In the genomic region with DNA sequence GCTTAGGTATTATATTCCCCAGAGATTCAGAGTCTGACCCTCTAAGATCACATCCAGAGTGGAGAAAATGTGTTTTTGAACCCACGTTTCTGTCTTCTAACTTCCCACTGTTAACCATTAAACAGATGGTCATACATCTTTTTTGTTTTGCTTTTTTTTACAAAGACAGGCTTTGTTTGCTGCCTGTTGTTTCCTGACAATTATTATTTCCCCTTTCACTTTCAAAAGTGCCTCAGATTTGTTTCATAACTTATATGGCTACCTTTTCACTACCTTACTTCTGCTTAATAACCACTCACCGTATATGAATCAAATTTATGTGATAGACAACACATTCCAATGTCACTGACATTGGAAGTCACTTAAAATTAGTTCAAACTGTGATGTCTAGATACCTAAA, we compare ENCODE assay signal across 16 cellular contexts.
DNase-seq lines count a peak whose midpoint lies in the region; ATAC-seq and TF ChIP-seq lines count a peak whose summit lies in the region.
"Had no signal": no experiment of that assay in that cellular context is flagged by ENCODE, and none has a peak within 500 bp of the region (broad histone marks: within the 10 kb centered on the region; RNA-seq: fewer than 3 reads in every experiment).

No MANE protein-coding gene starts in this region.

- peaks cover 6% of the 10 kb centered on the region for H3K9me3 Mint-ChIP-seq in activated T-cell treated with anti-CD3 and anti-CD28 coated beads, Interleukin-2, amount 50 U/mL, for 4 hours

- no peak for TF ChIP-seq CTCF in GM10248 (IDR thresholded peaks at IDR 0.05; ENCODE audit: control extremely low read depth, extremely low read depth, low read depth, missing control alignments)

- peak; percentile 11 for DNase-seq in GM10248 (ENCODE audit: extremely low spot score)
- no peak for DNase-seq in Ammon's horn (ENCODE audit: low spot score)
- DNase-seq in SW480 (ENCODE audit: low spot score): no peak
- DNase-seq in activated CD4-positive, CD25-positive, alpha-beta regulatory T cell treated with anti-CD3 and anti-CD28 coated beads, Interleukin-2, amount 50 U/mL, for 72 hours: no peak
- DNase-seq in activated T-cell treated with anti-CD3 and anti-CD28 coated beads, Interleukin-2, amount 50 U/mL, for 4 hours: no peak
- DNase-seq: activated CD8-positive, alpha-beta memory T cell treated with anti-CD3 and anti-CD28 coated beads, Interleukin-2, amount 50 U/mL, for 4 hours; GDM1; NCI-H1417; PC-3; thyroid gland had no signal

- no peaks in the 10 kb centered on the region for H3K36me3 Mint-ChIP-seq in activated T-cell treated with anti-CD3 and anti-CD28 coated beads, Interleukin-2, amount 50 U/mL, for 4 hours (ENCODE audit: insufficient read depth)

- ATAC-seq in GM19372 (IDR thresholded peaks at IDR 0.05; ENCODE audit: low read depth, unreplicated experiment) (peak; percentile 53), HG02759 (IDR thresholded peaks at IDR 0.05; ENCODE audit: unreplicated experiment) (peak; percentile 80), HG03442 (IDR thresholded peaks at IDR 0.05; ENCODE audit: unreplicated experiment) (peak; percentile 60)
- ATAC-seq in activated T-cell treated with anti-CD3 and anti-CD28 coated beads, Interleukin-2, amount 50 U/mL, for 4 hours: no peak
- ATAC-seq: A549; activated naive CD4-positive, alpha-beta T cell treated with anti-CD3 and anti-CD28 coated beads, Interleukin-2, amount 50 U/mL, for 72 hours; PC-3 had no signal

- H3K4me3 Mint-ChIP-seq in activated T-cell treated with anti-CD3 and anti-CD28 coated beads, Interleukin-2, amount 50 U/mL, for 4 hours: no peak overlapping the region

- POLR2A ChIA-PET in GM10248 (lab: Yijun Ruan, JAX): no interaction called here

- CTCF ChIA-PET in GM10248 (lab: Yijun Ruan, JAX): no interaction called here

- H3K4me1 Mint-ChIP-seq in activated T-cell treated with anti-CD3 and anti-CD28 coated beads, Interleukin-2, amount 50 U/mL, for 4 hours (ENCODE audit: low read depth): no peaks in the 10 kb centered on the region

- H3K27me3 Mint-ChIP-seq in activated T-cell treated with anti-CD3 and anti-CD28 coated beads, Interleukin-2, amount 50 U/mL, for 4 hours (ENCODE audit: low read depth): no peaks in the 10 kb centered on the region
- H3K27me3 Mint-ChIP-seq: progenitor cell of endocrine pancreas had no signal

Comparison
In these comparisons a context has a peak if more than half of its experiments do, and no peak if none do; other contexts are left out.
1. ATAC-seq: peak in GM19372 (single experiment), HG02759 (single experiment) and HG03442 (single experiment); none in activated T-cell treated with anti-CD3 and anti-CD28 coated beads, Interleukin-2, amount 50 U/mL, for 4 hours (0 of 2).